Comparison of ENCODE assay signal across 18 cellular contexts in the genomic region with DNA sequence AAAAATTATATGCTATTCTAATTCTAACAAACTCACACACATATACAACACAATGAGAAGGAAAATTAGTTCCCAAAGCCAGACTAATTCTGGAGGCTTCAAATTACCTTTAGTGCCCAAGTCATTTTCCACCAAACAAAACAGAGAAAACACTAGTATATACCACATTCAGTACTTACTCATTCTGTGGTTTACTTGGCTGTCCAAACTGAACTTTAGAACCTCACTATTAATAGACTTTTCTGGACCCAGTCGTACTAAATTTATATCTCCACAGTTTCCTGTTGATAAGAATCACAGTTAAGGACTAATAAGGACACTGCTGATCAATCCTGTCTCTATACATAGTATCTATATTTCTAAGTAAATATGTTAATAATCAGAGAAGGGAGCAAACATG.
DNase-seq lines count a peak whose midpoint lies in the region; ATAC-seq, FAIRE-seq and TF ChIP-seq lines count a peak whose summit lies in the region.
"Had no signal": no experiment of that assay in that cellular context is flagged by ENCODE, and none has a peak within 500 bp of the region (broad histone marks: within the 10 kb centered on the region; RNA-seq: fewer than 3 reads in every experiment).

No MANE protein-coding gene starts in this region.

- H3K36me3 ChIP-seq in cardiac muscle cell = peaks cover 20% of the 10 kb centered on the region
- peaks cover 0 to 97% (median 55%) of the 10 kb centered on the region in 9 donors for H3K36me3 ChIP-seq in heart left ventricle
- peaks cover 7 to 27% of the 10 kb centered on the region in 2 donors for H3K36me3 ChIP-seq in small intestine (ENCODE audit: control insufficient read depth in 2 of 2, insufficient read depth in 2 of 2, low read length in 2 of 2)
- peaks cover 0 to 48% (median 17%) of the 10 kb centered on the region in 3 donors for H3K36me3 ChIP-seq in pancreas

- no peak for TF ChIP-seq CTCF in cardiac muscle cell (IDR thresholded peaks at IDR 0.05; ENCODE audit: low read depth, low read length)
- TF ChIP-seq CTCF in heart left ventricle (IDR thresholded peaks at IDR 0.05) = no peak
- TF ChIP-seq CTCF in fibroblast of pulmonary artery (IDR thresholded peaks at IDR 0.05; ENCODE audit: low read length, missing control alignments) = no peak
- no peak for TF ChIP-seq CTCF in pancreas (IDR thresholded peaks at IDR 0.05)

- intact Hi-C loops in heart left ventricle (cut with DNase I) = loop anchor here in 1 of 10 donors (5.0 to 10.0 kb wide), 2 partner anchors 54 to 1144 kb away; no protein-coding TSS in a partner anchor
- intact Hi-C loops in pancreas (cut with DNase I) = no loop called here

- CTCF ChIA-PET in T-cell (lab: Charles Lee) = no interaction called here

- no peaks in the 10 kb centered on the region for H3K9me3 Mint-ChIP-seq in T-cell
- H3K9me3 Mint-ChIP-seq: activated naive CD4-positive, alpha-beta T cell treated with anti-CD3 and anti-CD28 coated beads, Interleukin-2, amount 10 ng/mL, durations not matched to agents 7 days and 5 days; dendritic cell treated with granulocyte-macrophage colony-stimulating factor and Interleukin-4, amounts not matched to agents 40 ng/mL and 50 ng/mL, for 4 days; H9 had no signal

- POLR2A ChIA-PET in T-cell (lab: Charles Lee) = interaction anchor here in 1 of 2 donors (0.6 kb wide), 1 partner anchor 25 kb away, joined by 3 read pairs; no protein-coding TSS in a partner anchor

- no peak overlapping the region for H3K4me3 ChIP-seq in cardiac muscle cell
- H3K4me3 ChIP-seq in heart left ventricle = no peak overlapping the region
- no peak overlapping the region for H3K4me3 ChIP-seq in fibroblast of pulmonary artery (replicated peaks; ENCODE audit: low read depth, low read length)
- H3K4me3 ChIP-seq in small intestine (ENCODE audit: low read depth in 1 of 2, low read length in 2 of 2) = no peak overlapping the region
- no peak overlapping the region for H3K4me3 ChIP-seq in pancreas
- H3K4me3 ChIP-seq: transverse colon had no signal

- no peak overlapping the region for H3K4me3 Mint-ChIP-seq in T-cell
- H3K4me3 Mint-ChIP-seq: activated naive CD4-positive, alpha-beta T cell treated with anti-CD3 and anti-CD28 coated beads, Interleukin-2, amount 10 ng/mL, durations not matched to agents 7 days and 5 days; dendritic cell treated with granulocyte-macrophage colony-stimulating factor and Interleukin-4, amounts not matched to agents 40 ng/mL and 50 ng/mL, for 4 days; H9 had no signal

- H3K4me1 ChIP-seq in cardiac muscle cell (ENCODE audit: low read depth) (peaks cover 43% of the 10 kb centered on the region), heart left ventricle (peaks cover 0 to 21% (median 15%) of the 10 kb centered on the region in 12 donors), small intestine (ENCODE audit: control insufficient read depth in 2 of 2, insufficient read depth in 1 of 2, low read depth in 1 of 2, low read length in 1 of 2) (peaks cover 3 to 5% of the 10 kb centered on the region in 2 donors), pancreas (no peaks in the 10 kb centered on the region)
- H3K4me1 ChIP-seq: foreskin keratinocyte had no signal

- no peak overlapping the region for H3K27ac Mint-ChIP-seq in T-cell
- H3K27ac Mint-ChIP-seq: activated naive CD4-positive, alpha-beta T cell treated with anti-CD3 and anti-CD28 coated beads, Interleukin-2, amount 10 ng/mL, durations not matched to agents 7 days and 5 days; dendritic cell treated with granulocyte-macrophage colony-stimulating factor and Interleukin-4, amounts not matched to agents 40 ng/mL and 50 ng/mL, for 4 days had no signal

- no peak for TF ChIP-seq POLR2A in heart left ventricle (IDR thresholded peaks at IDR 0.05)

- no peak for FAIRE-seq in small intestine (lab: Jason Lieb, UNC)
- FAIRE-seq in pancreas (lab: Jason Lieb, UNC) = no peak
- FAIRE-seq: kidney had no signal

- H3K27me3 ChIP-seq in cardiac muscle cell = no peaks in the 10 kb centered on the region
- H3K27me3 ChIP-seq in heart left ventricle = no peaks in the 10 kb centered on the region
- no peaks in the 10 kb centered on the region for H3K27me3 ChIP-seq in small intestine (ENCODE audit: control insufficient read depth in 2 of 2, insufficient read depth in 2 of 2, low read length in 2 of 2)
- H3K27me3 ChIP-seq in pancreas = no peaks in the 10 kb centered on the region
- H3K27me3 ChIP-seq: foreskin keratinocyte, transverse colon had no signal

- H3K9me3 ChIP-seq in cardiac muscle cell (ENCODE audit: low read depth) (no peaks in the 10 kb centered on the region), heart left ventricle (no peaks in the 10 kb centered on the region), small intestine (ENCODE audit: control insufficient read depth, low read depth) (no peaks in the 10 kb centered on the region), pancreas (no peaks in the 10 kb centered on the region)
- H3K9me3 ChIP-seq: transverse colon had no signal

- H3K27me3 Mint-ChIP-seq in T-cell = no peaks in the 10 kb centered on the region
- H3K27me3 Mint-ChIP-seq: activated naive CD4-positive, alpha-beta T cell treated with anti-CD3 and anti-CD28 coated beads, Interleukin-2, amount 10 ng/mL, durations not matched to agents 7 days and 5 days; dendritic cell treated with granulocyte-macrophage colony-stimulating factor and Interleukin-4, amounts not matched to agents 40 ng/mL and 50 ng/mL, for 4 days had no signal

- 0 to 5% (median 3%) methylated on average over 1 of the region's 1 CpG for WGBS in heart left ventricle, 4 donors
- WGBS in small intestine, 3 donors = 2 to 3% (median 3%) methylated on average over 1 of the region's 1 CpG
- WGBS in pancreas, 2 donors = 9 to 12% methylated on average over 1 of the region's 1 CpG

- peak overlapping the region; percentile 95 for H3K27ac ChIP-seq in cardiac muscle cell
- peak overlapping the region in 4 of 12 donors; percentile 4 to 44 (median 7) for H3K27ac ChIP-seq in heart left ventricle
- no peak overlapping the region for H3K27ac ChIP-seq in small intestine (ENCODE audit: low read depth in 1 of 2, low read length in 1 of 2)
- H3K27ac ChIP-seq in pancreas = no peak overlapping the region
- H3K27ac ChIP-seq: foreskin keratinocyte, transverse colon had no signal

- H3K36me3 Mint-ChIP-seq in T-cell = peaks cover 22% of the 10 kb centered on the region

- ATAC-seq in heart left ventricle (no peak), pancreas (no peak), GM18502 (IDR thresholded peaks at IDR 0.05; ENCODE audit: poor library complexity, unreplicated experiment) (no peak), T-cell (replicated peaks in 1 of 4) (no peak)
- ATAC-seq: foreskin keratinocyte, Panc1 had no signal

- peak in 1 of 2 donors; percentile 41 for DNase-seq in cardiac muscle cell (ENCODE audit: low read depth in 1 of 2, low spot score in 1 of 2)
- no peak for DNase-seq in heart left ventricle
- peak; percentile 37 for DNase-seq in RPMI7951 (ENCODE audit: low read depth)
- peak; percentile 16 for DNase-seq in fibroblast of pulmonary artery (ENCODE audit: low read depth)
- peak; percentile 15 for DNase-seq in small intestine
- DNase-seq in pancreas = no peak
- no peak for DNase-seq in T-cell
- DNase-seq: activated naive CD4-positive, alpha-beta T cell treated with anti-CD3 and anti-CD28 coated beads, Interleukin-2, amount 10 ng/mL, durations not matched to agents 7 days and 5 days; AML-193; DND-41; foreskin keratinocyte; H9; kidney; NCI-H226; transverse colon had no signal

- H3K4me1 Mint-ChIP-seq in T-cell = peaks cover 8 to 13% (median 11%) of the 10 kb centered on the region in 3 donors
- H3K4me1 Mint-ChIP-seq: H9 had no signal

Comparison
In these comparisons a context has a peak if more than half of its experiments do, and no peak if none do; other contexts are left out.
1. DNase-seq: peak in RPMI7951 (single experiment), fibroblast of pulmonary artery (single experiment) and small intestine (single experiment); none in heart left ventricle (0 of 5), pancreas (0 of 6) and T-cell (0 of 34).